Comparison of ENCODE assay signal across 21 cellular contexts in genomic region chr2:142936629-142937028, GRCh38. TPM values are rescaled to one million over a fixed set of nuclear protein-coding genes. Genes with fewer than 3 reads are reported as not detected.
DNase-seq lines count a peak whose midpoint lies in the region; ATAC-seq and TF ChIP-seq lines count a peak whose summit lies in the region.
"Had no signal": no experiment of that assay in that cellular context is flagged by ENCODE, and none has a peak within 500 bp of the region (broad histone marks: within the 10 kb centered on the region; RNA-seq: fewer than 3 reads in every experiment).

No MANE protein-coding gene starts in this region.

- H3K9me3 Mint-ChIP-seq in MCF 10A (ENCODE audit: unreplicated experiment), result no peaks in the 10 kb centered on the region
- no peaks in the 10 kb centered on the region for H3K9me3 Mint-ChIP-seq in activated CD8-positive, alpha-beta memory T cell treated with anti-CD3 and anti-CD28 coated beads, Interleukin-2, amount 10 ng/mL, durations not matched to agents 7 days and 5 days (ENCODE audit: low read depth)
- H3K9me3 Mint-ChIP-seq: CD4-positive, alpha-beta T cell had no signal

- no peak overlapping the region for H4K91ac ChIP-seq in neuronal stem cell (ENCODE audit: low read depth, low read length, poor library complexity)

- no peak overlapping the region for H2BK5ac ChIP-seq in neuronal stem cell (ENCODE audit: low read length)

- in situ Hi-C loops in mammary epithelial cell (cut with MboI; ENCODE audit: low sequenced_read_pairs in 2 of 2), result no loop called here

- TF ChIP-seq CTCF in MCF 10A (IDR thresholded peaks at IDR 0.05; ENCODE audit: unreplicated experiment), result no peak
- TF ChIP-seq CTCF in mammary epithelial cell (conservative IDR thresholded peaks at IDR 0.05 in 1 of 2, IDR thresholded peaks at IDR 0.05 in 1 of 2; ENCODE audit: extremely low read depth in 1 of 2, insufficient read depth in 1 of 2, low read depth in 1 of 2, low read length in 2 of 2), result no peak
- no peak for TF ChIP-seq CTCF in esophagus muscularis mucosa (IDR thresholded peaks at IDR 0.05)

- H3K4ac ChIP-seq in neuronal stem cell (ENCODE audit: low read length), result no peak overlapping the region

- no peak for TF ChIP-seq POLR2A in esophagus muscularis mucosa (IDR thresholded peaks at IDR 0.05; ENCODE audit: low read depth)

- dilution Hi-C loops in mammary epithelial cell (cut with HindIII; ENCODE audit: low sequenced_read_pairs), result no loop called here

- H3K4me3 ChIP-seq in mammary epithelial cell (replicated peaks in 1 of 3; ENCODE audit: insufficient read depth in 1 of 3, low read depth in 2 of 3, low read length in 3 of 3), result no peak overlapping the region
- no peak overlapping the region for H3K4me3 ChIP-seq in esophagus muscularis mucosa
- H3K4me3 ChIP-seq in neuronal stem cell (ENCODE audit: low read length in 2 of 2), result no peak overlapping the region
- H3K4me3 ChIP-seq: BLaER1 treated with 17β-estradiol and CSF1 and Interleukin-3, amounts not matched to agents 10 nM and 100 nM; GM23248 had no signal

- H2BK120ac ChIP-seq in neuronal stem cell (ENCODE audit: low read depth, low read length), result no peak overlapping the region

- peak overlapping the region; percentile 22 for H3K18ac ChIP-seq in neuronal stem cell (ENCODE audit: low read length)

- H3K27me3 Mint-ChIP-seq in MCF 10A (ENCODE audit: insufficient read depth, unreplicated experiment), result no peaks in the 10 kb centered on the region
- H3K27me3 Mint-ChIP-seq in activated CD8-positive, alpha-beta memory T cell treated with anti-CD3 and anti-CD28 coated beads, Interleukin-2, amount 10 ng/mL, durations not matched to agents 7 days and 5 days, result peaks cover 3% of the 10 kb centered on the region
- H3K27me3 Mint-ChIP-seq: CD4-positive, alpha-beta T cell had no signal

- no peaks in the 10 kb centered on the region for H3K79me2 ChIP-seq in mammary epithelial cell (ENCODE audit: insufficient read depth, low read length)

- H3K23ac ChIP-seq in neuronal stem cell (ENCODE audit: low read depth, low read length, poor library complexity), result no peak overlapping the region

- POLR2A ChIA-PET in MCF 10A (lab: Yijun Ruan, JAX), result no interaction called here

- no peaks in the 10 kb centered on the region for H3K79me1 ChIP-seq in neuronal stem cell (ENCODE audit: low read depth, low read length)

- no peak overlapping the region for H2BK15ac ChIP-seq in neuronal stem cell (ENCODE audit: low read length)

- CTCF ChIA-PET in MCF 10A (lab: Yijun Ruan, JAX) (no interaction called here), mammary epithelial cell (lab: Charles Lee; ENCODE audit: low non-redundant PET) (no interaction called here)
- CTCF ChIA-PET in activated CD8-positive, alpha-beta memory T cell treated with anti-CD3 and anti-CD28 coated beads, Interleukin-2, amount 10 ng/mL, durations not matched to agents 7 days and 5 days (lab: Charles Lee), result no interaction called here

- no peak overlapping the region for H4K8ac ChIP-seq in neuronal stem cell (ENCODE audit: low read depth, low read length)

- H3K27ac ChIP-seq in mammary epithelial cell (ENCODE audit: insufficient read depth, low read depth, low read length) (no peak overlapping the region), esophagus muscularis mucosa (replicated peaks in 1 of 4) (no peak overlapping the region), neuronal stem cell (replicated peaks; ENCODE audit: low read length) (no peak overlapping the region)
- H3K27ac ChIP-seq: 22Rv1; BLaER1 treated with 17β-estradiol and CSF1 and Interleukin-3, amounts not matched to agents 10 nM and 100 nM; GM23248 had no signal

- H3K9ac ChIP-seq in mammary epithelial cell (ENCODE audit: insufficient read depth, low read length) (no peak overlapping the region), neuronal stem cell (ENCODE audit: low read depth, low read length, poor library complexity) (no peak overlapping the region)
- H3K9ac ChIP-seq: BLaER1 treated with 17β-estradiol and CSF1 and Interleukin-3, amounts not matched to agents 10 nM and 100 nM; GM23248 had no signal

- intact Hi-C loops in MCF 10A (cut with micrococcal nuclease) (no loop called here), mammary epithelial cell (cut with micrococcal nuclease) (no loop called here), esophagus muscularis mucosa (cut with DNase I) (no loop called here)

- ATAC-seq in activated CD8-positive, alpha-beta memory T cell treated with anti-CD3 and anti-CD28 coated beads, Interleukin-2, amount 10 ng/mL, durations not matched to agents 7 days and 5 days, result no peak

- peaks cover 35% of the 10 kb centered on the region for H3K36me3 Mint-ChIP-seq in MCF 10A (ENCODE audit: insufficient read depth, unreplicated experiment)
- no peaks in the 10 kb centered on the region for H3K36me3 Mint-ChIP-seq in activated CD8-positive, alpha-beta memory T cell treated with anti-CD3 and anti-CD28 coated beads, Interleukin-2, amount 10 ng/mL, durations not matched to agents 7 days and 5 days

- no peak overlapping the region for H2AK5ac ChIP-seq in neuronal stem cell (ENCODE audit: low read depth, low read length)

- H3K27ac Mint-ChIP-seq in MCF 10A (ENCODE audit: low read depth, unreplicated experiment), result peak overlapping the region; percentile 66
- no peak overlapping the region for H3K27ac Mint-ChIP-seq in activated CD8-positive, alpha-beta memory T cell treated with anti-CD3 and anti-CD28 coated beads, Interleukin-2, amount 10 ng/mL, durations not matched to agents 7 days and 5 days
- H3K27ac Mint-ChIP-seq: CD4-positive, alpha-beta T cell had no signal

- H3K14ac ChIP-seq in neuronal stem cell (ENCODE audit: low read length), result no peak overlapping the region

- no peaks in the 10 kb centered on the region for H3K9me3 ChIP-seq in mammary epithelial cell (replicated peaks; ENCODE audit: insufficient read depth, low read length)
- H3K9me3 ChIP-seq in esophagus muscularis mucosa, result no peaks in the 10 kb centered on the region
- H3K9me3 ChIP-seq in neuronal stem cell (replicated peaks in 1 of 2; ENCODE audit: control insufficient read depth in 2 of 2, insufficient read depth in 1 of 2, low read depth in 1 of 2, low read length in 2 of 2), result no peaks in the 10 kb centered on the region
- H3K9me3 ChIP-seq: BE2C, Caco-2 had no signal

- no peaks in the 10 kb centered on the region for H4K20me1 ChIP-seq in mammary epithelial cell (ENCODE audit: insufficient read depth, low read length)

- TF ChIP-seq EP300 in esophagus muscularis mucosa (IDR thresholded peaks at IDR 0.05), result no peak

- H3K4me1 Mint-ChIP-seq in MCF 10A (ENCODE audit: insufficient read depth, unreplicated experiment), result peaks cover 21% of the 10 kb centered on the region
- H3K4me1 Mint-ChIP-seq in activated CD8-positive, alpha-beta memory T cell treated with anti-CD3 and anti-CD28 coated beads, Interleukin-2, amount 10 ng/mL, durations not matched to agents 7 days and 5 days, result no peaks in the 10 kb centered on the region
- H3K4me1 Mint-ChIP-seq: CD14-positive monocyte had no signal

- no peak for DNase-seq in MCF 10A (ENCODE audit: unreplicated experiment)
- no peak for DNase-seq in mammary epithelial cell
- peak; percentile 60 for DNase-seq in esophagus muscularis mucosa (ENCODE audit: extremely low spot score)
- no peak for DNase-seq in neuronal stem cell (ENCODE audit: low spot score)
- no peak for DNase-seq in activated CD8-positive, alpha-beta memory T cell treated with anti-CD3 and anti-CD28 coated beads, Interleukin-2, amount 10 ng/mL, durations not matched to agents 7 days and 5 days
- no peak for DNase-seq in NCI-H510A treated with DMSO at 0.1 percent for 48 hours (lab: John Stamatoyannopoulos, UW)
- no peak for DNase-seq in HuH-7.5 (ENCODE audit: low spot score)
- DNase-seq in occipital lobe (lab: John Stamatoyannopoulos, UW), result no peak
- DNase-seq: ACHN; AML-193; BE2C; Caco-2; CD4-positive, alpha-beta T cell; DMS153; DND-41; H7; HCEC 1CT had no signal

- H3K4me1 ChIP-seq in mammary epithelial cell (ENCODE audit: insufficient read depth, low read length) (no peaks in the 10 kb centered on the region), esophagus muscularis mucosa (no peaks in the 10 kb centered on the region), neuronal stem cell (ENCODE audit: control insufficient read depth in 2 of 2, insufficient read depth in 1 of 2, low read depth in 1 of 2, low read length in 2 of 2) (no peaks in the 10 kb centered on the region)
- H3K4me1 ChIP-seq: BE2C; BLaER1 treated with 17β-estradiol and CSF1 and Interleukin-3, amounts not matched to agents 10 nM and 100 nM; Caco-2 had no signal

- no peak overlapping the region for H3K4me3 Mint-ChIP-seq in MCF 10A (ENCODE audit: unreplicated experiment)
- no peak overlapping the region for H3K4me3 Mint-ChIP-seq in activated CD8-positive, alpha-beta memory T cell treated with anti-CD3 and anti-CD28 coated beads, Interleukin-2, amount 10 ng/mL, durations not matched to agents 7 days and 5 days
- H3K4me3 Mint-ChIP-seq: CD14-positive monocyte; CD4-positive, alpha-beta T cell had no signal

- no peaks in the 10 kb centered on the region for H3K36me3 ChIP-seq in mammary epithelial cell (ENCODE audit: insufficient read depth, low read length)
- no peaks in the 10 kb centered on the region for H3K36me3 ChIP-seq in esophagus muscularis mucosa
- no peaks in the 10 kb centered on the region for H3K36me3 ChIP-seq in neuronal stem cell (replicated peaks in 1 of 2; ENCODE audit: control insufficient read depth in 2 of 2, insufficient read depth in 2 of 2, low read length in 2 of 2)
- H3K36me3 ChIP-seq: BE2C had no signal

- H2AFZ ChIP-seq in mammary epithelial cell (ENCODE audit: low read depth, low read length) (no peak overlapping the region), neuronal stem cell (ENCODE audit: low read length) (no peak overlapping the region)
- H2AFZ ChIP-seq: GM23248 had no signal

- BruUV-seq in MCF 10A (replicated peaks; lab: Mats Ljungman, UMichigan) (no TSS peak), mammary epithelial cell (replicated peaks; lab: Mats Ljungman, UMichigan) (no TSS peak)

- H3K4me2 ChIP-seq in mammary epithelial cell (ENCODE audit: insufficient read depth, low read depth, low read length) (no peak overlapping the region), neuronal stem cell (ENCODE audit: insufficient read depth, low read length, poor library complexity, severe bottlenecking) (no peak overlapping the region)
- H3K4me2 ChIP-seq: BLaER1 treated with 17β-estradiol and CSF1 and Interleukin-3, amounts not matched to agents 10 nM and 100 nM had no signal

- no peak overlapping the region for H2BK12ac ChIP-seq in neuronal stem cell (ENCODE audit: low read length)

- 88% methylated on average over 5 of the region's 7 CpGs for WGBS in mammary epithelial cell (ENCODE audit: low coverage, missing lambda C conversion rate)
- WGBS in esophagus muscularis mucosa, result 89% methylated on average over 7 of the region's 7 CpGs
- WGBS in neuronal stem cell (ENCODE audit: extremely low coverage in 2 of 2, insufficient read length in 2 of 2, insufficient replicate concordance in 1 of 2), 2 donors, result no CpG with 5 or more reads among the region's 7 CpGs

- H3K27me3 ChIP-seq in mammary epithelial cell (ENCODE audit: insufficient read depth, low read length) (no peaks in the 10 kb centered on the region), esophagus muscularis mucosa (no peaks in the 10 kb centered on the region), neuronal stem cell (ENCODE audit: control insufficient read depth in 3 of 3, insufficient read depth in 3 of 3, low read depth in 1 of 3, low read length in 3 of 3) (no peaks in the 10 kb centered on the region)
- H3K27me3 ChIP-seq: BE2C; BLaER1 treated with 17β-estradiol and CSF1 and Interleukin-3, amounts not matched to agents 10 nM and 100 nM had no signal

RNA-seq across cellular contexts. Expression of gene KYNU, which starts 59.2 kb away (rescaled TPM):
- total RNA-seq in MCF 10A (2022), result 143 and 160 TPM in 2 replicates
- total RNA-seq in mammary epithelial cell, result 1 to 10 TPM; 1.6 to 3.3 TPM
- 1.4 TPM for polyA plus RNA-seq in mammary epithelial cell
- polyA minus RNA-seq in mammary epithelial cell, result 0.62 TPM
- total RNA-seq in esophagus muscularis mucosa, result 1 to 10 TPM; 1.2 to 9.4 (median 3.9) TPM
- 0.03 TPM for polyA plus RNA-seq in neuronal stem cell (2013, experiment 1 of 2)
- polyA plus RNA-seq in neuronal stem cell (2013, experiment 2 of 2), result 0.04 TPM
- not detected for total RNA-seq in activated CD8-positive, alpha-beta memory T cell treated with anti-CD3 and anti-CD28 coated beads, Interleukin-2, amount 10 ng/mL, durations not matched to agents 7 days and 5 days
- total RNA-seq in occipital lobe, result 0.16 TPM
- total RNA-seq: GM23248 had no signal
- polyA plus RNA-seq: GM23248 had no signal

Comparison
In these comparisons a context has a peak if more than half of its experiments do, and no peak if none do; other contexts are left out.
1. RNA of gene KYNU, which starts 59.2 kb away (total RNA-seq): 143 to 160 TPM in MCF 10A; 1.2 to 9.4 TPM in esophagus muscularis mucosa, 1.6 to 3.3 TPM in mammary epithelial cell, 0.16 TPM in occipital lobe (single experiment) and not detected in activated CD8-positive, alpha-beta memory T cell treated with anti-CD3 and anti-CD28 coated beads, Interleukin-2, amount 10 ng/mL, durations not matched to agents 7 days and 5 days; every median in the first group is over 10 times any median in the second.